ENCODE assay signal across 13 cellular contexts in genomic region chr5:129063483-129064136, GRCh38. TPM values are rescaled to one million over a fixed set of nuclear protein-coding genes. Genes with fewer than 3 reads are reported as not detected.
DNase-seq lines count a peak whose midpoint lies in the region; ATAC-seq and TF ChIP-seq lines count a peak whose summit lies in the region.
"Had no signal": no experiment of that assay in that cellular context is flagged by ENCODE, and none has a peak within 500 bp of the region (broad histone marks: within the 10 kb centered on the region; RNA-seq: fewer than 3 reads in every experiment).

No MANE protein-coding gene starts in this region.

- DNase-seq in A673 (ENCODE audit: low spot score) (peak; percentile 27), NCI-H1105 treated with DMSO at 0.1 percent for 48 hours (lab: John Stamatoyannopoulos, UW) (peak; percentile 73), amniotic epithelial cell (ENCODE audit: low read depth) (peak; percentile 38), glomerular endothelial cell (ENCODE audit: extremely low read depth, low read depth, low spot score) (peak; percentile 7), esophagus squamous epithelium (lab: John Stamatoyannopoulos, UW) (no peak), MV-4-11 (lab: John Stamatoyannopoulos, UW) (no peak)
- DNase-seq in activated naive CD8-positive, alpha-beta T cell treated with anti-CD3 and anti-CD28 coated beads, Interleukin-2, amount 50 U/mL, for 24 hours = no peak
- DNase-seq: NCI-H526 treated with DMSO at 0.1 percent for 48 hours; nephron progenitor cell; stimulated activated CD4-positive, alpha-beta T cell treated with anti-CD3 and anti-CD28 coated beads, Interleukin-12 subunit alpha, Interleukin-12 subunit beta, amount 100 ng/mL, for 4 hours had no signal

- no peak for TF ChIP-seq POLR2A in esophagus squamous epithelium (IDR thresholded peaks at IDR 0.05)

- H3K9me3 ChIP-seq in A673 (ENCODE audit: low read depth, low read length, poor library complexity, severe bottlenecking) (no peaks in the 10 kb centered on the region), esophagus squamous epithelium (no peaks in the 10 kb centered on the region)

- intact Hi-C loops in A673 (cut with micrococcal nuclease; ENCODE audit: unreplicated experiment) = no loop called here
- intact Hi-C loops in esophagus squamous epithelium (cut with DNase I) = no loop called here

- H3K4me3 ChIP-seq in A673 (ENCODE audit: low read depth, low read length, poor library complexity, severe bottlenecking) = no peak overlapping the region
- no peak overlapping the region for H3K4me3 ChIP-seq in esophagus squamous epithelium
- H3K4me3 ChIP-seq: cardiac muscle cell, K562 had no signal

- TF ChIP-seq CTCF in A673 (conservative IDR thresholded peaks at IDR 0.05; ENCODE audit: low read depth, low read length) (no peak), esophagus squamous epithelium (IDR thresholded peaks at IDR 0.05) (no peak)

- H3K36me3 ChIP-seq in A673 (ENCODE audit: insufficient read depth, low read length, poor library complexity, severe bottlenecking) = no peaks in the 10 kb centered on the region
- H3K36me3 ChIP-seq in esophagus squamous epithelium = no peaks in the 10 kb centered on the region
- H3K36me3 ChIP-seq: cardiac muscle cell had no signal

- H3K36me3 Mint-ChIP-seq in activated naive CD8-positive, alpha-beta T cell treated with anti-CD3 and anti-CD28 coated beads, Interleukin-2, amount 50 U/mL, for 24 hours (ENCODE audit: low read depth) = no peaks in the 10 kb centered on the region

- H3K27ac ChIP-seq in A673 (ENCODE audit: low read depth, low read length, poor library complexity, severe bottlenecking) (no peak overlapping the region), esophagus squamous epithelium (peak overlapping the region in 1 of 4 donors; percentile 14)
- H3K27ac ChIP-seq: cardiac muscle cell had no signal

- H3K27ac Mint-ChIP-seq in activated naive CD8-positive, alpha-beta T cell treated with anti-CD3 and anti-CD28 coated beads, Interleukin-2, amount 50 U/mL, for 24 hours = no peak overlapping the region
- H3K27ac Mint-ChIP-seq: nephron progenitor cell had no signal

- ATAC-seq in activated naive CD8-positive, alpha-beta T cell treated with anti-CD3 and anti-CD28 coated beads, Interleukin-2, amount 50 U/mL, for 24 hours = no peak
- no peak for ATAC-seq in GM21367 (IDR thresholded peaks at IDR 0.05; ENCODE audit: unreplicated experiment)
- ATAC-seq: K562 had no signal

- POLR2A ChIA-PET in A673 (lab: Charles Lee; ENCODE audit: low non-redundant PET) = no interaction called here

- H3K4me1 ChIP-seq in A673 (ENCODE audit: insufficient read depth, low read length, poor library complexity, severe bottlenecking) (no peaks in the 10 kb centered on the region), esophagus squamous epithelium (peaks cover 0 to 14% (median 0%) of the 10 kb centered on the region in 3 donors)

- H3K4me1 Mint-ChIP-seq in activated naive CD8-positive, alpha-beta T cell treated with anti-CD3 and anti-CD28 coated beads, Interleukin-2, amount 50 U/mL, for 24 hours = no peaks in the 10 kb centered on the region
- H3K4me1 Mint-ChIP-seq: nephron progenitor cell had no signal

- 6 to 28% methylated on average over 1 of the region's 1 CpG for WGBS in esophagus squamous epithelium, 2 donors

- H3K27me3 ChIP-seq in A673 (replicated peaks; ENCODE audit: insufficient read depth, low read depth, low read length, poor library complexity) = peaks cover 3% of the 10 kb centered on the region
- no peaks in the 10 kb centered on the region for H3K27me3 ChIP-seq in esophagus squamous epithelium
- H3K27me3 ChIP-seq: cardiac muscle cell had no signal

- H3K9me3 Mint-ChIP-seq in activated naive CD8-positive, alpha-beta T cell treated with anti-CD3 and anti-CD28 coated beads, Interleukin-2, amount 50 U/mL, for 24 hours = no peaks in the 10 kb centered on the region
- H3K9me3 Mint-ChIP-seq: nephron progenitor cell had no signal

- peaks cover 4% of the 10 kb centered on the region for H3K27me3 Mint-ChIP-seq in activated naive CD8-positive, alpha-beta T cell treated with anti-CD3 and anti-CD28 coated beads, Interleukin-2, amount 50 U/mL, for 24 hours

- BruUV-seq in A673 (replicated peaks; lab: Mats Ljungman, UMichigan) = no TSS peak

- H3K4me3 Mint-ChIP-seq in activated naive CD8-positive, alpha-beta T cell treated with anti-CD3 and anti-CD28 coated beads, Interleukin-2, amount 50 U/mL, for 24 hours = no peak overlapping the region
- H3K4me3 Mint-ChIP-seq: nephron progenitor cell had no signal

- CTCF ChIA-PET in A673 (lab: Charles Lee) = no interaction called here

RNA-seq across cellular contexts. Expression of gene ISOC1, which starts 30.9 kb away (rescaled TPM):
- total RNA-seq in A673 (2021) (18.3 and 21.1 TPM in 2 replicates), glomerular endothelial cell (14.3 and 19.1 TPM in 2 replicates), esophagus squamous epithelium (10 to 100 TPM; 16.7 to 43.7 (median 36.7) TPM)

Comparison
In these comparisons a context has a peak if more than half of its experiments do, and no peak if none do; other contexts are left out.
1. DNase-seq: peak in A673 (single experiment), NCI-H1105 treated with DMSO at 0.1 percent for 48 hours (single experiment), amniotic epithelial cell (single experiment) and glomerular endothelial cell (single experiment); none in activated naive CD8-positive, alpha-beta T cell treated with anti-CD3 and anti-CD28 coated beads, Interleukin-2, amount 50 U/mL, for 24 hours (single experiment), esophagus squamous epithelium (single experiment) and MV-4-11 (single experiment).